1 cellular context compared by ENCODE assay signal in genomic region chr21:36487641-36488307, GRCh38.
TF ChIP-seq lines count a peak whose summit lies in the region.

No MANE protein-coding gene starts in this region.

TF ChIP-seq in IMR-90, 13 proteins besides CTCF, POLR2A, EP300 and RAD21 (continued from another document):
- TF ChIP-seq RFX5 (IDR thresholded peaks at IDR 0.05; ENCODE audit: low read depth, low read length), result no peak
- TF ChIP-seq CHD1 (IDR thresholded peaks at IDR 0.05; ENCODE audit: low read depth, low read length), result no peak
- no peak for TF ChIP-seq NFE2L2 (IDR thresholded peaks at IDR 0.05; ENCODE audit: low read depth, low read length)
- no peak for TF ChIP-seq MAZ (IDR thresholded peaks at IDR 0.05; ENCODE audit: borderline replicate concordance, low read depth, low read length)
